In the genomic region with DNA sequence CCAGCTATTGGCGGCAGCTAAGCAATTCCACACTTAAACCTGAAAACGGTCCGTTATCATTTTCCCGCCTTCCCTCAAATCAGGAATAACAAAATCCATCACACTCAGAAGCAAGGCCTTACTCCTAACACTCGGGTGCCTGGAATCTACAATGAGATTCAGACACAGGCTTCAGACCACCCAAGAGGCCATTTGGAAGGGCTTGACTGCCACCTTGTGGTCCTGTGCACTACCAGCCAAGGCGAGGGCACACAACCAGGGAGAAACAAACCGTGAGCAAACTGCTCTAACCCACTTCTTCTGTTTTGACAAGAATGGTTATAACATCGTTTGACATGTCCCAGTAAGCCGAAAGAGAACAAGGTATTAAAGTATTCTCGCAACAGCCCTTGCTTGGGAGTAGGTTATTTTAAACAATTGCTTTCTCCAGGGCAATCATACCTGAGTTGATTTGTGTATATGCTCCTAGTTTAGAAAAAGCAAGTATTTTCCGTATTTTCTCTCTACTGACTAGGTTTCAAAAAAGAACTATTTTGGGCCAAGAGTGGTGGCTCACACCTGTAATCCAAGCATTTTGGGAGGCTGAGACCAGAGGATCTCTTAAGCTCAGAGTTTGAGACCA, we compare ENCODE assay signal across 8 cellular contexts.
A peak's percentile ranks its signal among the peaks of the same experiment; 100 is the strongest.
DNase-seq lines count a peak whose midpoint lies in the region; ATAC-seq and TF ChIP-seq lines count a peak whose summit lies in the region.

No MANE protein-coding gene starts in this region.

- ATAC-seq in GM19452 (IDR thresholded peaks at IDR 0.05; ENCODE audit: unreplicated experiment) (peak; percentile 75), HG03139 (IDR thresholded peaks at IDR 0.05; ENCODE audit: unreplicated experiment) (no peak)

- no peak overlapping the region for H3K4me3 ChIP-seq in astrocyte of the spinal cord (ENCODE audit: low read depth, low read length)

- peak; percentile 90 for TF ChIP-seq CTCF in astrocyte of the spinal cord (IDR thresholded peaks at IDR 0.05; ENCODE audit: low read depth, low read length)

- in situ Hi-C loops in astrocyte of the spinal cord (cut with HindIII; ENCODE audit: low sequenced_read_pairs), result no loop called here

- DNase-seq in D341Med (ENCODE audit: low spot score) (peak; percentile 85), HuH-7 (ENCODE audit: low spot score) (peak; percentile 17), RPMI8226 (peak; percentile 64), astrocyte of the spinal cord (ENCODE audit: low read depth, low spot score) (peak; percentile 56), inferior parietal cortex (ENCODE audit: extremely low spot score) (peak; percentile 84)
- peak; percentile 31 to 33 for DNase-seq in stimulated activated CD4-positive, alpha-beta T cell treated with anti-CD3 and anti-CD28 coated beads, Interleukin-2, amount 100 ng/mL, for 48 hours

Comparison
In these comparisons a context has a peak if more than half of its experiments do, and no peak if none do; other contexts are left out.
1. DNase-seq: peak in every context shown above with its lines; median percentile 85 in D341Med; 84 in inferior parietal cortex; 64 in RPMI8226; 56 in astrocyte of the spinal cord; 32 in stimulated activated CD4-positive, alpha-beta T cell treated with anti-CD3 and anti-CD28 coated beads, Interleukin-2, amount 100 ng/mL, for 48 hours; 17 in HuH-7.